9 cellular contexts compared by ENCODE assay signal in the genomic region with DNA sequence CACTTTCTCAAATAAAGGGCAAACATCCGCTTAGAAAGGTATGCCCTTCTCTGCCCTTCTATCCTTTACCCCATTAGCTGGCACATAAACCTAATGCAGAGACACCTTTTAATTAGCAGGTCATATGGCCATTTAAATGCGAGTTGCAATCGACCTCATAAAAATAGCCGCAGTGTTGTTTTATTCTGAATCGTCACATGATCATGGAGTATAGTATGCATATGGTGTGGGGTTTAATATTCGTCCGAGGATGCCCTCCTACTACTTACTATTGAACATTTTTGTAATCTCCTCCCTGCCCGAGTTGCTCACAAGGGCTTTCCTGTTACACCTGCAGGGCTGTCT.
DNase-seq lines count a peak whose midpoint lies in the region; TF ChIP-seq lines count a peak whose summit lies in the region.
"Had no signal": no experiment of that assay in that cellular context is flagged by ENCODE, and none has a peak within 500 bp of the region (broad histone marks: within the 10 kb centered on the region; RNA-seq: fewer than 3 reads in every experiment).

No MANE protein-coding gene starts in this region.

- 77 to 82% methylated on average over 6 of the region's 8 CpGs for WGBS in ectodermal cell, 2 experiments

- H3K4me3 ChIP-seq in ACC112 (ENCODE audit: low read depth, low read length) (peak overlapping the region; percentile 74; the same call in 1 of the 2 replicates), LNCaP clone FGC (ENCODE audit: low read depth, low read length) (peak overlapping the region; percentile 85), ectodermal cell (ENCODE audit: insufficient read depth, low read depth, low read length) (peak overlapping the region; percentile 39)

- H3K9me3 ChIP-seq in ectodermal cell (ENCODE audit: control insufficient read depth, low read length): no peaks in the 10 kb centered on the region

- H2AFZ ChIP-seq in ACC112 (ENCODE audit: low read length, unreplicated experiment): no peak overlapping the region

- peaks cover 11% of the 10 kb centered on the region for H3K79me2 ChIP-seq in ACC112 (ENCODE audit: control insufficient read depth, insufficient read depth, low read length, unreplicated experiment)

- peak overlapping the region; percentile 97 to 100 (median 99) for H3K27ac Mint-ChIP-seq in nephron

- peaks cover 70% of the 10 kb centered on the region for H3K4me1 Mint-ChIP-seq in nephron

- no peaks in the 10 kb centered on the region for H3K27me3 ChIP-seq in ACC112 (ENCODE audit: insufficient read depth, low read length)
- H3K27me3 ChIP-seq in ectodermal cell (ENCODE audit: control insufficient read depth, insufficient read depth, low read length, poor library complexity, severe bottlenecking): no peaks in the 10 kb centered on the region

- H3K27me3 Mint-ChIP-seq in nephron (ENCODE audit: low read depth): no peaks in the 10 kb centered on the region

- H3K9me3 Mint-ChIP-seq in nephron: no peaks in the 10 kb centered on the region

- no peak for DNase-seq in LNCaP clone FGC (ENCODE audit: low read depth)
- no peak for DNase-seq in NCI-H446 (lab: John Stamatoyannopoulos, UW)
- DNase-seq in NK-92 treated with Interleukin-12 subunit alpha and Interleukin-12 subunit beta, amount 100 ng/mL, for 24 hours (lab: John Stamatoyannopoulos, UW): no peak
- DNase-seq in CD1c-positive myeloid dendritic cell (ENCODE audit: extremely low spot score): no peak
- DNase-seq in stimulated activated CD4-positive, alpha-beta T cell treated with anti-CD3 and anti-CD28 coated beads, Interleukin-2, amount 100 ng/mL, for 24 hours: no peak
- DNase-seq: KBM-7 had no signal

- H3K27ac ChIP-seq in ACC112 (ENCODE audit: low read depth, low read length) (no peak overlapping the region), ectodermal cell (ENCODE audit: insufficient read depth, low read depth, low read length, poor library complexity, severe bottlenecking) (no peak overlapping the region)

- peak overlapping the region; percentile 90 to 97 (median 93) for H3K4me3 Mint-ChIP-seq in nephron

- peaks cover 18% of the 10 kb centered on the region for H3K36me3 Mint-ChIP-seq in nephron (ENCODE audit: low read depth)

- H3K4me1 ChIP-seq in ACC112 (ENCODE audit: control insufficient read depth, insufficient read depth, low read length, unreplicated experiment) (peaks cover 40% of the 10 kb centered on the region), ectodermal cell (ENCODE audit: control insufficient read depth, insufficient read depth, low read length) (peaks cover 5% of the 10 kb centered on the region)

- peaks cover 5% of the 10 kb centered on the region for H3K36me3 ChIP-seq in ACC112 (ENCODE audit: insufficient read depth, low read length)
- no peaks in the 10 kb centered on the region for H3K36me3 ChIP-seq in ectodermal cell (ENCODE audit: control insufficient read depth, insufficient read depth, low read length)

- TF ChIP-seq CTCF in LNCaP clone FGC (IDR thresholded peaks at IDR 0.05; ENCODE audit: control insufficient read depth, extremely low read depth, insufficient read depth): no peak
- TF ChIP-seq CTCF in nephron (IDR thresholded peaks at IDR 0.05; ENCODE audit: unreplicated experiment in 3 of 3): no peak
